In genomic region chr12:129179941-129180340, GRCh38 we compare ENCODE assay signal across 24 cellular contexts.
"Had no signal": no experiment of that assay in that cellular context is flagged by ENCODE, and none has a peak within 500 bp of the region (broad histone marks: within the 10 kb centered on the region; RNA-seq: fewer than 3 reads in every experiment).

No MANE protein-coding gene starts in this region.

- DNase-seq: natural killer cell; occipital lobe; pancreas; retina; right cardiac atrium; right lobe of liver; sigmoid colon; small intestine; stimulated activated CD4-positive, alpha-beta T cell treated with anti-CD3 and anti-CD28 coated beads, Interleukin-15, amount 100 ng/mL, for 24 hours; stimulated activated CD4-positive, alpha-beta T cell treated with anti-CD3 and anti-CD28 coated beads, Interleukin-2, amount 100 ng/mL, for 24 hours; stimulated activated CD4-positive, alpha-beta T cell treated with anti-CD3 and anti-CD28 coated beads, Interleukin-2, amount 100 ng/mL, for 48 hours; stimulated activated CD4-positive, alpha-beta T cell treated with anti-CD3 and anti-CD28 coated beads, Interleukin-4, amount 100 ng/mL, for 24 hours; stimulated activated naive B cell treated with anti-CD40 and anti-IgM and Interleukin-4, amounts not matched to agents 10 μg/mL and 1 μg/mL and 100 μg/mL, for 72 hours; stimulated activated naive CD4-positive, alpha-beta T cell treated with Interleukin-2 at 50 U/mL for 16 hours; stomach; thyroid gland; trophoblast cell; upper lobe of left lung had no signal

- H3K36me3 ChIP-seq: neural progenitor cell, pancreas, prostate gland, right lobe of liver, sigmoid colon, stomach, thoracic aorta, thyroid gland, tibial nerve, upper lobe of left lung, vagina had no signal

- H2AFZ ChIP-seq: neural progenitor cell had no signal

- H3K9me3 ChIP-seq: pancreas, prostate gland, right lobe of liver, sigmoid colon, thoracic aorta, thyroid gland, upper lobe of left lung, vagina had no signal

- H3K4me2 ChIP-seq: neural progenitor cell had no signal

- H3K4me1 ChIP-seq: pancreas, prostate gland, right lobe of liver, sigmoid colon, stomach, thyroid gland, tibial nerve, upper lobe of left lung, vagina had no signal

- H3K27me3 ChIP-seq: neural progenitor cell, right lobe of liver, sigmoid colon, stomach, thyroid gland, tibial nerve, upper lobe of left lung, vagina had no signal

- H3K27ac ChIP-seq: neural progenitor cell, pancreas, prostate gland, right lobe of liver, sigmoid colon, stomach, thoracic aorta, thyroid gland, tibial nerve, upper lobe of left lung, vagina had no signal

- H3K4me3 ChIP-seq: neural progenitor cell, pancreas, prostate gland, right lobe of liver, sigmoid colon, stomach, thoracic aorta, thyroid gland, tibial nerve, upper lobe of left lung, vagina had no signal

- ATAC-seq: natural killer cell; pancreas; right cardiac atrium; right lobe of liver; stimulated activated effector memory CD8-positive, alpha-beta T cell treated with anti-CD3 and anti-CD28 coated beads, Interleukin-12 subunit alpha, Interleukin-12 subunit beta, amount 100 ng/mL, for 72 hours; stimulated activated naive B cell treated with anti-CD40 and anti-IgM and Interleukin-4, amounts not matched to agents 10 μg/mL and 1 μg/mL and 100 μg/mL, for 72 hours had no signal
